ENCODE assay signal across 14 cellular contexts in genomic region chr7:151863386-151864079, GRCh38. TPM values are rescaled to one million over a fixed set of nuclear protein-coding genes. Genes with fewer than 3 reads are reported as not detected.
DNase-seq lines count a peak whose midpoint lies in the region; ATAC-seq and TF ChIP-seq lines count a peak whose summit lies in the region.
"Had no signal": no experiment of that assay in that cellular context is flagged by ENCODE, and none has a peak within 500 bp of the region (broad histone marks: within the 10 kb centered on the region; RNA-seq: fewer than 3 reads in every experiment).

No MANE protein-coding gene starts in this region.

- no peak overlapping the region for H3K4me3 Mint-ChIP-seq in activated B cell treated with CpG ODN at 0.5 μM for 24 hours
- no peak overlapping the region for H3K4me3 Mint-ChIP-seq in naive thymus-derived CD8-positive, alpha-beta T cell
- H3K4me3 Mint-ChIP-seq: activated naive CD8-positive, alpha-beta T cell treated with anti-CD3 and anti-CD28 coated beads, Interleukin-2, amount 10 ng/mL, durations not matched to agents 7 days and 5 days; stimulated activated naive CD8-positive, alpha-beta T cell treated with anti-CD3 and anti-CD28 coated beads, Interleukin-15, Interleukin-2, amounts not matched to agents 100 ng/mL and 50 ng/mL, for 24 hours had no signal

- H3K9me3 Mint-ChIP-seq in activated B cell treated with CpG ODN at 0.5 μM for 24 hours: no peaks in the 10 kb centered on the region
- no peaks in the 10 kb centered on the region for H3K9me3 Mint-ChIP-seq in naive thymus-derived CD8-positive, alpha-beta T cell
- H3K9me3 Mint-ChIP-seq: activated naive CD8-positive, alpha-beta T cell treated with anti-CD3 and anti-CD28 coated beads, Interleukin-2, amount 10 ng/mL, durations not matched to agents 7 days and 5 days; stimulated activated naive CD8-positive, alpha-beta T cell treated with anti-CD3 and anti-CD28 coated beads, Interleukin-15, Interleukin-2, amounts not matched to agents 100 ng/mL and 50 ng/mL, for 24 hours had no signal

- H3K36me3 Mint-ChIP-seq in activated B cell treated with CpG ODN at 0.5 μM for 24 hours (ENCODE audit: low read depth): peaks cover 15% of the 10 kb centered on the region
- H3K36me3 Mint-ChIP-seq in naive thymus-derived CD8-positive, alpha-beta T cell: peaks cover 0 to 20% (median 0%) of the 10 kb centered on the region in 3 donors
- H3K36me3 Mint-ChIP-seq: activated naive CD8-positive, alpha-beta T cell treated with anti-CD3 and anti-CD28 coated beads, Interleukin-2, amount 10 ng/mL, durations not matched to agents 7 days and 5 days had no signal

- H3K9me3 ChIP-seq in adrenal gland (replicated peaks in 1 of 3): no peaks in the 10 kb centered on the region
- H3K9me3 ChIP-seq: HAP-1 had no signal

- TF ChIP-seq CTCF in activated B cell treated with CpG ODN at 0.5 μM for 24 hours (IDR thresholded peaks at IDR 0.05): no peak
- TF ChIP-seq CTCF in adrenal gland (IDR thresholded peaks at IDR 0.05): no peak

- no peaks in the 10 kb centered on the region for H3K27me3 Mint-ChIP-seq in activated B cell treated with CpG ODN at 0.5 μM for 24 hours
- no peaks in the 10 kb centered on the region for H3K27me3 Mint-ChIP-seq in naive thymus-derived CD8-positive, alpha-beta T cell
- H3K27me3 Mint-ChIP-seq: activated naive CD8-positive, alpha-beta T cell treated with anti-CD3 and anti-CD28 coated beads, Interleukin-2, amount 10 ng/mL, durations not matched to agents 7 days and 5 days; stimulated activated naive CD8-positive, alpha-beta T cell treated with anti-CD3 and anti-CD28 coated beads, Interleukin-15, Interleukin-2, amounts not matched to agents 100 ng/mL and 50 ng/mL, for 24 hours had no signal

- WGBS in adrenal gland, 4 donors: 81 to 95% (median 90%) methylated on average over 10 to 11 of the region's 11 CpGs

- H3K4me1 ChIP-seq in adrenal gland (replicated peaks in 1 of 2): peaks cover 0 to 12% of the 10 kb centered on the region in 2 donors
- H3K4me1 ChIP-seq: HAP-1 had no signal

- ATAC-seq in HG02885 (IDR thresholded peaks at IDR 0.05; ENCODE audit: poor library complexity, unreplicated experiment) (peak; percentile 57), activated B cell treated with CpG ODN at 0.5 μM for 24 hours (ENCODE audit: low read depth) (peak; percentile 25)
- peak; percentile 40 to 44 for ATAC-seq in naive thymus-derived CD8-positive, alpha-beta T cell

- peak; percentile 62 for DNase-seq in DMS53 (lab: John Stamatoyannopoulos, UW)
- no peak for DNase-seq in DMS53 treated with DMSO at 0.1 percent for 48 hours (lab: John Stamatoyannopoulos, UW; ENCODE audit: unreplicated experiment)
- no peak for DNase-seq in activated B cell treated with CpG ODN at 0.5 μM for 24 hours
- no peak for DNase-seq in naive thymus-derived CD8-positive, alpha-beta T cell
- DNase-seq in NCI-H526 treated with DMSO at 0.1 percent for 48 hours (lab: John Stamatoyannopoulos, UW): no peak
- DNase-seq in adrenal gland: no peak
- DNase-seq in NCI-H2196 (lab: John Stamatoyannopoulos, UW; ENCODE audit: unreplicated experiment): no peak
- DNase-seq: activated naive CD8-positive, alpha-beta T cell treated with anti-CD3 and anti-CD28 coated beads, Interleukin-2, amount 10 ng/mL, durations not matched to agents 7 days and 5 days; cortex of kidney; IMR-90; stimulated activated CD4-positive, alpha-beta T cell treated with anti-CD3 and anti-CD28 coated beads, Interleukin-1b, Interleukin-23, amount 100 ng/mL, for 48 hours had no signal

- TF ChIP-seq POLR2A in adrenal gland (IDR thresholded peaks at IDR 0.05): no peak

- H3K4me1 Mint-ChIP-seq in activated B cell treated with CpG ODN at 0.5 μM for 24 hours: peaks cover 20% of the 10 kb centered on the region
- H3K4me1 Mint-ChIP-seq in naive thymus-derived CD8-positive, alpha-beta T cell: peaks cover 31 to 68% (median 34%) of the 10 kb centered on the region in 4 donors
- H3K4me1 Mint-ChIP-seq: activated naive CD8-positive, alpha-beta T cell treated with anti-CD3 and anti-CD28 coated beads, Interleukin-2, amount 10 ng/mL, durations not matched to agents 7 days and 5 days had no signal

- POLR2A ChIA-PET in activated B cell treated with CpG ODN at 0.5 μM for 24 hours (lab: Charles Lee): interaction anchor here (0.7 kb wide), 1 partner anchor 9 kb away, joined by 4 read pairs; no protein-coding TSS in a partner anchor
- POLR2A ChIA-PET in naive thymus-derived CD8-positive, alpha-beta T cell (lab: Charles Lee): interaction anchor here (0.9 kb wide), 1 partner anchor 13 kb away, joined by 3 read pairs; the partner anchor contains the start of gene PRKAG2

- intact Hi-C loops in activated B cell treated with CpG ODN at 0.5 μM for 24 hours (cut with micrococcal nuclease): no loop called here
- intact Hi-C loops in adrenal gland (cut with DNase I): no loop called here

- CTCF ChIA-PET in activated B cell treated with CpG ODN at 0.5 μM for 24 hours (lab: Charles Lee): no interaction called here

- no peaks in the 10 kb centered on the region for H3K36me3 ChIP-seq in adrenal gland (replicated peaks in 1 of 2)
- H3K36me3 ChIP-seq: HAP-1 had no signal

- no peaks in the 10 kb centered on the region for H3K27me3 ChIP-seq in adrenal gland

- H3K27ac ChIP-seq in adrenal gland: no peak overlapping the region

- no peak overlapping the region for H3K4me3 ChIP-seq in adrenal gland
- H3K4me3 ChIP-seq: HAP-1 had no signal

- H3K27ac Mint-ChIP-seq in activated B cell treated with CpG ODN at 0.5 μM for 24 hours: no peak overlapping the region
- H3K27ac Mint-ChIP-seq in naive thymus-derived CD8-positive, alpha-beta T cell: no peak overlapping the region
- H3K27ac Mint-ChIP-seq: activated naive CD8-positive, alpha-beta T cell treated with anti-CD3 and anti-CD28 coated beads, Interleukin-2, amount 10 ng/mL, durations not matched to agents 7 days and 5 days had no signal

RNA-seq across cellular contexts. Expression of gene PRKAG2, which starts 13.4 kb away (rescaled TPM):
- total RNA-seq in activated B cell treated with CpG ODN at 0.5 μM for 24 hours: 19.7 TPM in 2 replicates
- 10 to 100 TPM; 61.3 to 63.5 TPM for total RNA-seq in naive thymus-derived CD8-positive, alpha-beta T cell
- polyA plus RNA-seq in naive thymus-derived CD8-positive, alpha-beta T cell: 10 to 100 TPM; 29.5 to 34.1 (median 30.7) TPM
- total RNA-seq in adrenal gland: 10 to 100 TPM in 5 of 8 donors, 1 to 10 TPM in 3; 5.8 to 17.2 (median 12.4) TPM
- polyA plus RNA-seq in adrenal gland: 10 to 100 TPM in 1 of 3 donors, 1 to 10 TPM in 2; 7.8 to 17.3 (median 9.6) TPM
